20 cellular contexts compared by ENCODE assay signal in genomic region chr10:5698062-5698461, GRCh38.
"Had no signal": no experiment of that assay in that cellular context is flagged by ENCODE, and none has a peak within 500 bp of the region (broad histone marks: within the 10 kb centered on the region; RNA-seq: fewer than 3 reads in every experiment).

No MANE protein-coding gene starts in this region.

- H3K9me3 ChIP-seq: gastrocnemius medialis, pancreas, right lobe of liver, testis, upper lobe of left lung had no signal

- H3K4me2 ChIP-seq: smooth muscle cell had no signal

- H3K27me3 ChIP-seq: brain microvascular endothelial cell, gastrocnemius medialis, pancreas, right lobe of liver, testis, upper lobe of left lung had no signal

- H3K4me3 ChIP-seq: gastrocnemius medialis, pancreas, right lobe of liver, smooth muscle cell, testis, upper lobe of left lung had no signal

- H3K36me3 ChIP-seq: brain microvascular endothelial cell, gastrocnemius medialis, pancreas, right lobe of liver, upper lobe of left lung had no signal

- ATAC-seq: activated CD8-positive, alpha-beta memory T cell treated with anti-CD3 and anti-CD28 coated beads, Interleukin-2, amount 10 ng/mL, durations not matched to agents 7 days and 5 days; esophagus mucosa; gastrocnemius medialis; left ventricle myocardium superior; right lobe of liver; stimulated activated effector memory CD8-positive, alpha-beta T cell treated with anti-CD3 and anti-CD28 coated beads, Interleukin-12 subunit alpha, Interleukin-12 subunit beta, amount 100 ng/mL, for 72 hours had no signal

- DNase-seq: activated CD4-positive, alpha-beta memory T cell treated with anti-CD3 and anti-CD28 coated beads, Interleukin-2, amount 10 ng/mL, durations not matched to agents 7 days and 5 days; activated CD4-positive, alpha-beta T cell treated with anti-CD3 and anti-CD28 coated beads for 48 hours; activated CD4-positive, CD25-positive, alpha-beta regulatory T cell; activated CD8-positive, alpha-beta memory T cell treated with anti-CD3 and anti-CD28 coated beads, Interleukin-2, amount 10 ng/mL, durations not matched to agents 7 days and 5 days; activated naive CD4-positive, alpha-beta T cell treated with anti-CD3 and anti-CD28 coated beads, Interleukin-2, amount 10 ng/mL, durations not matched to agents 7 days and 5 days; aorta; brain microvascular endothelial cell; central memory CD4-positive, alpha-beta T cell; gastrocnemius medialis; head of caudate nucleus; kidney glomerular epithelial cell; left ventricle myocardium superior; pancreas; right lobe of liver; stimulated activated CD4-positive, alpha-beta T cell treated with anti-CD3 and anti-CD28 coated beads, Interleukin-4, amount 100 ng/mL, for 24 hours; testis; upper lobe of left lung had no signal

- H3K27ac ChIP-seq: brain microvascular endothelial cell, gastrocnemius medialis, pancreas, right lobe of liver, testis, upper lobe of left lung had no signal
